In the genomic region with DNA sequence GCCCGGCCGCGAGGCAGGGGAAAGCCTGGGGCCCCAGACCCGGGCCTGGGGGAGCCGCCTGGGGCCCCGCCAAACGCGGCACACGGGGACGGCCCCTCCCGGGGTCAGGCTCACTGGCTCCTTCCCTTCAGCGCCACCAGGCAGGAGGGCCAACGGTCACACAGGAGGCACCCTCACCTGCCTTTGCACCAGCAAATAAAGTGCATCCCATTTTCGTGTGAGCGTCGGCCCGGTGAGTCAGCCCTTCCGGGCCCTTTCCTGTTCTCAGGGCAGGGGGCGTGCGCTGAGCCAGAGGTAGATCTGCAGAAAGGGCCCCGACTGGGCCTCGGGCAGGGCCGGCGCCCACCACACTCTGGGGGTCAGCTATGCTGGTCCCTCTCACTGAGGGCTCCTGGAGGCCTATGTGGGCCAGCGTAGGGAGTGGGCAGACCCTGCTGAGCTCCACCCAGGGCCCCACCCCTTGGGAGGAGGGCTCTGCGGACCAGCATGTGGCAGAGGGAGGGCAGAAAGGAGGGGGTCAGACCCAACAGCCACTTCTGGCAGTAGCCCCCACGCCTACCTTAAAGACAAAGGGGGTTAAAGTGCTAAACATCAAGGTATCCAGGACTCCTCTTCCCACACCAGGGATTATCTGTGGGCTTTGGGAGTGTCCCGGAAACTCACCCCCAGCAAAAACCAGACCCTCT, we compare ENCODE assay signal across 2 cellular contexts.
A peak's percentile ranks its signal among the peaks of the same experiment; 100 is the strongest.
TF ChIP-seq lines count a peak whose summit lies in the region.

No MANE protein-coding gene starts in this region.

TF ChIP-seq in HEK293, 187 proteins besides CTCF, POLR2A, EP300 and RAD21 (continued from another document and continues in another):
- TF ChIP-seq, protein P1, sequence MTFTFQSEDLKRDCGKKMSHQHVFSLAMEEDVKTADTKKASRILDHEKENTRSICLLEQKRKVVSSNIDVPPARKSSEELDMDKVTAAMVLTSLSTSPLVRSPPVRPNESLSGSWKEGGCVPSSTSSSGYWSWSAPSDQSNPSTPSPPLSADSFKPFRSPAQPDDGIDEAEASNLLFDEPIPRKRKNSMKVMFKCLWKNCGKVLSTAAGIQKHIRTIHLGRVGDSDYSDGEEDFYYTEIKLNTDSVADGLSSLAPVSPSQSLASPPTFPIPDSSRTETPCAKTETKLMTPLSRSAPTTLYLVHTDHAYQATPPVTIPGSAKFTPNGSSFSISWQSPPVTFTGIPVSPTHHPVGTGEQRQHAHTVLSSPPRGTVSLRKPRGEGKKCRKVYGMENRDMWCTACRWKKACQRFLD (tag by site-specific recombination; IDR thresholded peaks at IDR 0.05): no peak
- no peak; the same call in 1 of the 2 replicates for TF ChIP-seq KLF7 (tag by site-specific recombination; IDR thresholded peaks at IDR 0.05; ENCODE audit: borderline replicate concordance)
- no peak for TF ChIP-seq ZNF221 (tag by site-specific recombination; IDR thresholded peaks at IDR 0.05; ENCODE audit: borderline replicate concordance)
- TF ChIP-seq ZNF48 (tag by site-specific recombination; IDR thresholded peaks at IDR 0.05): no peak
- no peak for TF ChIP-seq ZNF837 (tag by site-specific recombination; IDR thresholded peaks at IDR 0.05)
- 0 out of 2 replicates have a peak, but pooled peaks have one; percentile 16 for TF ChIP-seq ZNF639 (tag by site-specific recombination; IDR thresholded peaks at IDR 0.05)
- TF ChIP-seq HOXA7 (CRISPR knock-in tag; IDR thresholded peaks at IDR 0.05; ENCODE audit: borderline replicate concordance): no peak
- no peak for TF ChIP-seq ZNF248 (tag by site-specific recombination; IDR thresholded peaks at IDR 0.05)
- TF ChIP-seq, protein P2, sequence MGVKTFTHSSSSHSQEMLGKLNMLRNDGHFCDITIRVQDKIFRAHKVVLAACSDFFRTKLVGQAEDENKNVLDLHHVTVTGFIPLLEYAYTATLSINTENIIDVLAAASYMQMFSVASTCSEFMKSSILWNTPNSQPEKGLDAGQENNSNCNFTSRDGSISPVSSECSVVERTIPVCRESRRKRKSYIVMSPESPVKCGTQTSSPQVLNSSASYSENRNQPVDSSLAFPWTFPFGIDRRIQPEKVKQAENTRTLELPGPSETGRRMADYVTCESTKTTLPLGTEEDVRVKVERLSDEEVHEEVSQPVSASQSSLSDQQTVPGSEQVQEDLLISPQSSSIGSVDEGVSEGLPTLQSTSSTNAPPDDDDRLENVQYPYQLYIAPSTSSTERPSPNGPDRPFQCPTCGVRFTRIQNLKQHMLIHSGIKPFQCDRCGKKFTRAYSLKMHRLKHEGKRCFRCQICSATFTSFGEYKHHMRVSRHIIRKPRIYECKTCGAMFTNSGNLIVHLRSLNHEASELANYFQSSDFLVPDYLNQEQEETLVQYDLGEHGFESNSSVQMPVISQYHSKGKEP (tag by site-specific recombination; IDR thresholded peaks at IDR 0.05): no peak
- no peak for TF ChIP-seq ZNF776 (tag by site-specific recombination; IDR thresholded peaks at IDR 0.05; ENCODE audit: borderline replicate concordance)
- TF ChIP-seq ZNF791 (tag by site-specific recombination; IDR thresholded peaks at IDR 0.05): no peak
- peak; percentile 81 for TF ChIP-seq GLIS1 (tag by site-specific recombination; IDR thresholded peaks at IDR 0.05)
- peak; percentile 18; the same call in 1 of the 2 replicates for TF ChIP-seq SP7 (tag by site-specific recombination; IDR thresholded peaks at IDR 0.05)
- TF ChIP-seq FEZF1 (tag by site-specific recombination; IDR thresholded peaks at IDR 0.05): no peak
- peak; percentile 95 for TF ChIP-seq ZBTB20 (tag by site-specific recombination; IDR thresholded peaks at IDR 0.05)
- TF ChIP-seq, protein P3, sequence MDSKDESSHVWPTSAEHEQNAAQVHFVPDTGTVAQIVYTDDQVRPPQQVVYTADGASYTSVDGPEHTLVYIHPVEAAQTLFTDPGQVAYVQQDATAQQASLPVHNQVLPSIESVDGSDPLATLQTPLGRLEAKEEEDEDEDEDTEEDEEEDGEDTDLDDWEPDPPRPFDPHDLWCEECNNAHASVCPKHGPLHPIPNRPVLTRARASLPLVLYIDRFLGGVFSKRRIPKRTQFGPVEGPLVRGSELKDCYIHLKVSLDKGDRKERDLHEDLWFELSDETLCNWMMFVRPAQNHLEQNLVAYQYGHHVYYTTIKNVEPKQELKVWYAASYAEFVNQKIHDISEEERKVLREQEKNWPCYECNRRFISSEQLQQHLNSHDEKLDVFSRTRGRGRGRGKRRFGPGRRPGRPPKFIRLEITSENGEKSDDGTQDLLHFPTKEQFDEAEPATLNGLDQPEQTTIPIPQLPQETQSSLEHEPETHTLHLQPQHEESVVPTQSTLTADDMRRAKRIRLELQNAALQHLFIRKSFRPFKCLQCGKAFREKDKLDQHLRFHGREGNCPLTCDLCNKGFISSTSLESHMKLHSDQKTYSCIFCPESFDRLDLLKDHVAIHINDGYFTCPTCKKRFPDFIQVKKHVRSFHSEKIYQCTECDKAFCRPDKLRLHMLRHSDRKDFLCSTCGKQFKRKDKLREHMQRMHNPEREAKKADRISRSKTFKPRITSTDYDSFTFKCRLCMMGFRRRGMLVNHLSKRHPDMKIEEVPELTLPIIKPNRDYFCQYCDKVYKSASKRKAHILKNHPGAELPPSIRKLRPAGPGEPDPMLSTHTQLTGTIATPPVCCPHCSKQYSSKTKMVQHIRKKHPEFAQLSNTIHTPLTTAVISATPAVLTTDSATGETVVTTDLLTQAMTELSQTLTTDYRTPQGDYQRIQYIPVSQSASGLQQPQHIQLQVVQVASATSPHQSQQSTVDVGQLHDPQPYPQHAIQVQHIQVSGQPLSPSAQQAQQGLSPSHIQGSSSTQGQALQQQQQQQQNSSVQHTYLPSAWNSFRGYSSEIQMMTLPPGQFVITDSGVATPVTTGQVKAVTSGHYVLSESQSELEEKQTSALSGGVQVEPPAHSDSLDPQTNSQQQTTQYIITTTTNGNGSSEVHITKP (tag by site-specific recombination; IDR thresholded peaks at IDR 0.05): peak; percentile 91
- no peak for TF ChIP-seq ZNF664 (tag by site-specific recombination; IDR thresholded peaks at IDR 0.05)
- TF ChIP-seq, protein P4, sequence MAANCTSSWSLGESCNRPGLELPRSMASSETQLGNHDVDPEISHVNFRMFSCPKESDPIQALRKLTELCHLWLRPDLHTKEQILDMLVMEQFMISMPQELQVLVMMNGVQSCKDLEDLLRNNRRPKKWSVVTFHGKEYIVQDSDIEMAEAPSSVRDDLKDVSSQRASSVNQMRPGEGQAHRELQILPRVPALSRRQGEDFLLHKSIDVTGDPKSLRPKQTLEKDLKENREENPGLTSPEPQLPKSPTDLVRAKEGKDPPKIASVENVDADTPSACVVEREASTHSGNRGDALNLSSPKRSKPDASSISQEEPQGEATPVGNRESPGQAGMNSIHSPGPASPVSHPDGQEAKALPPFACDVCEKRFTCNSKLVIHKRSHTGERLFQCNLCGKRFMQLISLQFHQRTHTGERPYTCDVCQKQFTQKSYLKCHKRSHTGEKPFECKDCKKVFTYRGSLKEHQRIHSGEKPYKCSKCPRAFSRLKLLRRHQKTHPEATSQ (tag by site-specific recombination; IDR thresholded peaks at IDR 0.05): no peak

TF ChIP-seq in HepG2, 621 proteins besides CTCF, POLR2A, EP300 and RAD21 (continued from another document and continues in another):
- TF ChIP-seq, protein P5, sequence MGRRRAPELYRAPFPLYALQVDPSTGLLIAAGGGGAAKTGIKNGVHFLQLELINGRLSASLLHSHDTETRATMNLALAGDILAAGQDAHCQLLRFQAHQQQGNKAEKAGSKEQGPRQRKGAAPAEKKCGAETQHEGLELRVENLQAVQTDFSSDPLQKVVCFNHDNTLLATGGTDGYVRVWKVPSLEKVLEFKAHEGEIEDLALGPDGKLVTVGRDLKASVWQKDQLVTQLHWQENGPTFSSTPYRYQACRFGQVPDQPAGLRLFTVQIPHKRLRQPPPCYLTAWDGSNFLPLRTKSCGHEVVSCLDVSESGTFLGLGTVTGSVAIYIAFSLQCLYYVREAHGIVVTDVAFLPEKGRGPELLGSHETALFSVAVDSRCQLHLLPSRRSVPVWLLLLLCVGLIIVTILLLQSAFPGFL (CRISPR knock-in tag; IDR thresholded peaks at IDR 0.05): 0 out of 2 replicates have a peak, but pooled peaks have one; percentile 27
- TF ChIP-seq HES4 (CRISPR knock-in tag; IDR thresholded peaks at IDR 0.05; ENCODE audit: borderline replicate concordance): peak; percentile 49; the same call in 1 of the 2 replicates
- TF ChIP-seq RCOR2 (CRISPR knock-in tag; IDR thresholded peaks at IDR 0.05): no peak
- peak; percentile 93 for TF ChIP-seq ZNF772 (CRISPR knock-in tag; IDR thresholded peaks at IDR 0.05)
- TF ChIP-seq FOXA1 (IDR thresholded peaks at IDR 0.05): no peak
- TF ChIP-seq FOXA1 (CRISPR knock-in tag; IDR thresholded peaks at IDR 0.05): no peak
- no peak for TF ChIP-seq ZNF75D (CRISPR knock-in tag; IDR thresholded peaks at IDR 0.05; ENCODE audit: borderline replicate concordance)
- TF ChIP-seq ZNF207 (IDR thresholded peaks at IDR 0.05; ENCODE audit: borderline replicate concordance): no peak
- TF ChIP-seq, protein P6, sequence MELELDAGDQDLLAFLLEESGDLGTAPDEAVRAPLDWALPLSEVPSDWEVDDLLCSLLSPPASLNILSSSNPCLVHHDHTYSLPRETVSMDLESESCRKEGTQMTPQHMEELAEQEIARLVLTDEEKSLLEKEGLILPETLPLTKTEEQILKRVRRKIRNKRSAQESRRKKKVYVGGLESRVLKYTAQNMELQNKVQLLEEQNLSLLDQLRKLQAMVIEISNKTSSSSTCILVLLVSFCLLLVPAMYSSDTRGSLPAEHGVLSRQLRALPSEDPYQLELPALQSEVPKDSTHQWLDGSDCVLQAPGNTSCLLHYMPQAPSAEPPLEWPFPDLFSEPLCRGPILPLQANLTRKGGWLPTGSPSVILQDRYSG (CRISPR knock-in tag; IDR thresholded peaks at IDR 0.05): no peak
- TF ChIP-seq ZMYM3 (CRISPR knock-in tag; IDR thresholded peaks at IDR 0.05): no peak
- TF ChIP-seq SIX4 (CRISPR knock-in tag; IDR thresholded peaks at IDR 0.05): no peak
- no peak for TF ChIP-seq SCMH1 (CRISPR knock-in tag; IDR thresholded peaks at IDR 0.05; ENCODE audit: borderline replicate concordance)
- no peak for TF ChIP-seq ZIK1 (CRISPR knock-in tag; IDR thresholded peaks at IDR 0.05; ENCODE audit: borderline replicate concordance, low read depth)
- peak; percentile 92 for TF ChIP-seq ZNF274 (CRISPR knock-in tag; IDR thresholded peaks at IDR 0.05)
- no peak for TF ChIP-seq ADNP (CRISPR knock-in tag; IDR thresholded peaks at IDR 0.05)
- no peak for TF ChIP-seq NPAS2 (CRISPR knock-in tag; IDR thresholded peaks at IDR 0.05; ENCODE audit: borderline replicate concordance)
- TF ChIP-seq ZNF33A (CRISPR knock-in tag; IDR thresholded peaks at IDR 0.05; ENCODE audit: borderline replicate concordance): 0 out of 2 replicates have a peak, but pooled peaks have one; percentile 7
- no peak for TF ChIP-seq RFXANK (CRISPR knock-in tag; IDR thresholded peaks at IDR 0.05)
- TF ChIP-seq ZNF790 (CRISPR knock-in tag; IDR thresholded peaks at IDR 0.05; ENCODE audit: borderline replicate concordance): no peak
- TF ChIP-seq ZBTB33 (CRISPR knock-in tag; IDR thresholded peaks at IDR 0.05): no peak
- TF ChIP-seq ZEB1 (IDR thresholded peaks at IDR 0.05; ENCODE audit: insufficient replicate concordance, low read depth): no peak
- no peak for TF ChIP-seq ZNF276 (CRISPR knock-in tag; IDR thresholded peaks at IDR 0.05; ENCODE audit: low read depth)
- no peak for TF ChIP-seq SUZ12 (IDR thresholded peaks at IDR 0.05; ENCODE audit: low read depth, low read length)
- TF ChIP-seq, protein P7, sequence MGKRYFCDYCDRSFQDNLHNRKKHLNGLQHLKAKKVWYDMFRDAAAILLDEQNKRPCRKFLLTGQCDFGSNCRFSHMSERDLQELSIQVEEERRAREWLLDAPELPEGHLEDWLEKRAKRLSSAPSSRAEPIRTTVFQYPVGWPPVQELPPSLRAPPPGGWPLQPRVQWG (CRISPR knock-in tag; IDR thresholded peaks at IDR 0.05; ENCODE audit: borderline replicate concordance, low read depth): no peak
- TF ChIP-seq ZNF530 (CRISPR knock-in tag; IDR thresholded peaks at IDR 0.05; ENCODE audit: low read depth): no peak
- peak; percentile 79; the same call in 1 of the 2 replicates for TF ChIP-seq ZNF776 (CRISPR knock-in tag; IDR thresholded peaks at IDR 0.05)
- TF ChIP-seq, protein P8, sequence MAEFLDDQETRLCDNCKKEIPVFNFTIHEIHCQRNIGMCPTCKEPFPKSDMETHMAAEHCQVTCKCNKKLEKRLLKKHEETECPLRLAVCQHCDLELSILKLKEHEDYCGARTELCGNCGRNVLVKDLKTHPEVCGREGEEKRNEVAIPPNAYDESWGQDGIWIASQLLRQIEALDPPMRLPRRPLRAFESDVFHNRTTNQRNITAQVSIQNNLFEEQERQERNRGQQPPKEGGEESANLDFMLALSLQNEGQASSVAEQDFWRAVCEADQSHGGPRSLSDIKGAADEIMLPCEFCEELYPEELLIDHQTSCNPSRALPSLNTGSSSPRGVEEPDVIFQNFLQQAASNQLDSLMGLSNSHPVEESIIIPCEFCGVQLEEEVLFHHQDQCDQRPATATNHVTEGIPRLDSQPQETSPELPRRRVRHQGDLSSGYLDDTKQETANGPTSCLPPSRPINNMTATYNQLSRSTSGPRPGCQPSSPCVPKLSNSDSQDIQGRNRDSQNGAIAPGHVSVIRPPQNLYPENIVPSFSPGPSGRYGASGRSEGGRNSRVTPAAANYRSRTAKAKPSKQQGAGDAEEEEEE (CRISPR knock-in tag; IDR thresholded peaks at IDR 0.05; ENCODE audit: borderline replicate concordance): no peak
- 0 out of 2 replicates have a peak, but pooled peaks have one; percentile 28 for TF ChIP-seq CENPT (CRISPR knock-in tag; IDR thresholded peaks at IDR 0.05; ENCODE audit: low read depth)
- TF ChIP-seq AGO1 (IDR thresholded peaks at IDR 0.05; ENCODE audit: low read depth, low read length, poor library complexity, severe bottlenecking): no peak
- TF ChIP-seq HNRNPK (IDR thresholded peaks at IDR 0.05; ENCODE audit: low read depth, low read length, poor library complexity, severe bottlenecking): no peak
- no peak for TF ChIP-seq ZFP82 (CRISPR knock-in tag; IDR thresholded peaks at IDR 0.05; ENCODE audit: borderline replicate concordance)
- no peak; the same call in 1 of the 2 replicates for TF ChIP-seq ZKSCAN5 (CRISPR knock-in tag; IDR thresholded peaks at IDR 0.05)
